Comparison of ENCODE assay signal across 24 cellular contexts in the genomic region with DNA sequence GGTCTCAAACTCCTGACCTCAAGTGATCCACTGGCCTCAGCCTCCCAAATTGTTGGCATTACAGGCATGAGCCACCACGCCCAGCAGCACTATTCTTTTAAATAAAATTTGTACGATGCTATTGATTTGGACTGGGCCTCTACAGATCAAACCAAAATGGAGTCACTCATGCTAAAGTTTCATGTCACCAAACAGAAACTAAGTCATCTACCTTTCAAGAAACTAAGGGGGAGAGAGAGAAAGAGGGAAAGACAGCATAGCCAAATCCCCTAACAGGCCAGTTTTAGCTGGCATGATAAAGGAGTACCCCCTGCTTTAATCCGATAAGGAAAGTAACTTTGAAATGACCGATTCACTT.
"Had no signal": no experiment of that assay in that cellular context is flagged by ENCODE, and none has a peak within 500 bp of the region (broad histone marks: within the 10 kb centered on the region; RNA-seq: fewer than 3 reads in every experiment).

No MANE protein-coding gene starts in this region.

- H3K36me3 ChIP-seq: ascending aorta, esophagus squamous epithelium, gastrocnemius medialis, stomach, suprapubic skin, tibial nerve, WERI-Rb-1 had no signal

- H3K27me3 Mint-ChIP-seq: activated naive CD4-positive, alpha-beta T cell treated with anti-CD3 and anti-CD28 coated beads, Interleukin-2, amount 50 U/mL, for 24 hours had no signal

- H3K79me2 ChIP-seq: parathyroid adenoma had no signal

- H3K9me3 ChIP-seq: ascending aorta, esophagus squamous epithelium, gastrocnemius medialis, stomach, suprapubic skin, tibial nerve had no signal

- H3K4me1 Mint-ChIP-seq: activated naive CD4-positive, alpha-beta T cell treated with anti-CD3 and anti-CD28 coated beads, Interleukin-2, amount 50 U/mL, for 24 hours had no signal

- H3K4me3 ChIP-seq: ascending aorta, dorsolateral prefrontal cortex, esophagus squamous epithelium, gastrocnemius medialis, stomach, suprapubic skin, tibial nerve had no signal

- H3K9ac ChIP-seq: parathyroid adenoma had no signal

- H3K27me3 ChIP-seq: ascending aorta, dorsolateral prefrontal cortex, esophagus squamous epithelium, gastrocnemius medialis, stomach, suprapubic skin, tibial nerve had no signal

- FAIRE-seq: colon, islet of Langerhans had no signal

- ATAC-seq: effector memory CD8-positive, alpha-beta T cell; gastrocnemius medialis; left cardiac atrium; right cardiac atrium had no signal

- DNase-seq: activated CD4-positive, alpha-beta T cell treated with anti-CD3 and anti-CD28 coated beads, Interleukin-2, amount 50 U/mL, for 4 hours; activated CD8-positive, alpha-beta memory T cell treated with anti-CD3 and anti-CD28 coated beads, Interleukin-2, amount 50 U/mL, for 48 hours; activated gamma-delta T cell; central memory CD4-positive, alpha-beta T cell; dorsolateral prefrontal cortex; effector memory CD8-positive, alpha-beta T cell; esophagus squamous epithelium; gastrocnemius medialis; hypothalamus; left cardiac atrium; mesenchymal stem cell; nephron progenitor cell; nucleus accumbens; right cardiac atrium; stimulated activated CD4-positive, alpha-beta T cell treated with anti-CD3 and anti-CD28 coated beads, Interleukin-4, amount 100 ng/mL, for 24 hours; stomach; WERI-Rb-1 had no signal

- H3K9me3 Mint-ChIP-seq: activated naive CD4-positive, alpha-beta T cell treated with anti-CD3 and anti-CD28 coated beads, Interleukin-2, amount 50 U/mL, for 24 hours; effector memory CD8-positive, alpha-beta T cell; nephron progenitor cell had no signal

- H3K4me3 Mint-ChIP-seq: activated naive CD4-positive, alpha-beta T cell treated with anti-CD3 and anti-CD28 coated beads, Interleukin-2, amount 50 U/mL, for 24 hours; effector memory CD8-positive, alpha-beta T cell; nephron progenitor cell had no signal

- H3K4me1 ChIP-seq: gastrocnemius medialis, parathyroid adenoma had no signal

- H3K27ac Mint-ChIP-seq: activated naive CD4-positive, alpha-beta T cell treated with anti-CD3 and anti-CD28 coated beads, Interleukin-2, amount 50 U/mL, for 24 hours; effector memory CD8-positive, alpha-beta T cell; nephron progenitor cell had no signal

- H3K27ac ChIP-seq: ascending aorta, esophagus squamous epithelium, gastrocnemius medialis, parathyroid adenoma, stomach, suprapubic skin, tibial nerve, WERI-Rb-1 had no signal
